8 cellular contexts compared by ENCODE assay signal in genomic region chr20:17969276-17969883, GRCh38. TPM values are rescaled to one million over a fixed set of nuclear protein-coding genes. Genes with fewer than 3 reads are reported as not detected.
A peak's percentile ranks its signal among the peaks of the same experiment; 100 is the strongest.
DNase-seq lines count a peak whose midpoint lies in the region; ATAC-seq, FAIRE-seq and TF ChIP-seq lines count a peak whose summit lies in the region.

No MANE protein-coding gene starts in this region.

- CTCF ChIA-PET in CD4-positive, alpha-beta T cell (lab: Charles Lee): interaction anchor here (1.5 to 3.8 kb wide), 3 partner anchors 13 to 287 kb away, joined by 3 to 13 read pairs (median 12); partner anchors contain the start of gene RRBP1

- peaks cover 53% of the 10 kb centered on the region for H3K36me3 ChIP-seq in SJSA1
- H3K36me3 ChIP-seq in left lung: no peaks in the 10 kb centered on the region

- peak in 8 of 10 experiments; percentile 7 to 21 (median 16) for DNase-seq in CD4-positive, alpha-beta T cell
- DNase-seq in GM19239 (ENCODE audit: insufficient read length, low spot score) (no peak), SJSA1 (ENCODE audit: low read depth in 1 of 2, low spot score in 2 of 2) (peak in 1 of 2 experiments; percentile 45), cerebellar cortex (ENCODE audit: low spot score) (peak; percentile 64), left lung (peak in 1 of 2 donors; percentile 45), NCI-H1048 (lab: John Stamatoyannopoulos, UW) (no peak)
- no peak for DNase-seq in stimulated activated naive CD8-positive, alpha-beta T cell treated with anti-CD3 and anti-CD28 coated beads, Interleukin-15, amount 100 ng/mL, for 72 hours

- H3K27me3 ChIP-seq in CD4-positive, alpha-beta T cell (ENCODE audit: control insufficient read depth, insufficient read depth, low read length): no peaks in the 10 kb centered on the region
- no peaks in the 10 kb centered on the region for H3K27me3 ChIP-seq in SJSA1 (replicated peaks)
- no peaks in the 10 kb centered on the region for H3K27me3 ChIP-seq in left lung

- H3K9me3 ChIP-seq in CD4-positive, alpha-beta T cell (ENCODE audit: control insufficient read depth, low read length): no peaks in the 10 kb centered on the region
- H3K9me3 ChIP-seq in SJSA1 (replicated peaks): no peaks in the 10 kb centered on the region
- H3K9me3 ChIP-seq in left lung: no peaks in the 10 kb centered on the region

- peaks cover 34% of the 10 kb centered on the region for H3K36me3 Mint-ChIP-seq in CD4-positive, alpha-beta T cell (ENCODE audit: low read depth)

- POLR2A ChIA-PET in CD4-positive, alpha-beta T cell (lab: Charles Lee): interaction anchor here (0.6 to 7.0 kb wide), 9 partner anchors 8 to 538 kb away, joined by 3 to 61 read pairs (median 5); partner anchors contain the start of genes DSTN, RRBP1 and SEC23B

- H3K27ac ChIP-seq in CD4-positive, alpha-beta T cell (ENCODE audit: low read depth, low read length): peak overlapping the region; percentile 92
- H3K27ac ChIP-seq in SJSA1 (peak overlapping the region; percentile 97), left lung (peak overlapping the region; percentile 97 to 99)

- TF ChIP-seq CTCF in CD4-positive, alpha-beta T cell (IDR thresholded peaks at IDR 0.05): no peak
- no peak for TF ChIP-seq CTCF in left lung (IDR thresholded peaks at IDR 0.05)

- intact Hi-C loops in CD4-positive, alpha-beta T cell (cut with DNase I, micrococcal nuclease): loop anchor here (2.0 to 10.0 kb wide), 7 partner anchors 287 to 1242 kb away; partner anchors contain the start of genes DZANK1 (in 1 of the 2), POLR3F (in 1 of the 2), RRBP1 (in 1 of the 2) and SEC23B (in 1 of the 2)
- intact Hi-C loops in left lung (cut with DNase I): no loop called here

- peak overlapping the region; percentile 97 for H3K4me3 Mint-ChIP-seq in CD4-positive, alpha-beta T cell
- H3K4me3 Mint-ChIP-seq in stimulated activated naive CD8-positive, alpha-beta T cell treated with anti-CD3 and anti-CD28 coated beads, Interleukin-15, amount 100 ng/mL, for 72 hours: peak overlapping the region; percentile 89 to 93

- ATAC-seq in CD4-positive, alpha-beta T cell (ENCODE audit: poor library complexity): peak; percentile 7
- peak; percentile 11 for ATAC-seq in HG03354 (IDR thresholded peaks at IDR 0.05; ENCODE audit: poor library complexity, severe bottlenecking, unreplicated experiment)
- peak; percentile 28 for ATAC-seq in left lung
- ATAC-seq in stimulated activated naive CD8-positive, alpha-beta T cell treated with anti-CD3 and anti-CD28 coated beads, Interleukin-15, amount 100 ng/mL, for 72 hours: peak; percentile 32

- peak overlapping the region; percentile 75 for H3K4me3 ChIP-seq in SJSA1
- peak overlapping the region; percentile 82 to 96 for H3K4me3 ChIP-seq in left lung

- H3K4me1 ChIP-seq in SJSA1 (replicated peaks) (peaks cover 39% of the 10 kb centered on the region), left lung (peaks cover 37 to 77% of the 10 kb centered on the region in 2 donors)

- no peaks in the 10 kb centered on the region for H3K27me3 Mint-ChIP-seq in CD4-positive, alpha-beta T cell
- no peaks in the 10 kb centered on the region for H3K27me3 Mint-ChIP-seq in stimulated activated naive CD8-positive, alpha-beta T cell treated with anti-CD3 and anti-CD28 coated beads, Interleukin-15, amount 100 ng/mL, for 72 hours

- H3K9me3 Mint-ChIP-seq in CD4-positive, alpha-beta T cell: no peaks in the 10 kb centered on the region
- H3K9me3 Mint-ChIP-seq in stimulated activated naive CD8-positive, alpha-beta T cell treated with anti-CD3 and anti-CD28 coated beads, Interleukin-15, amount 100 ng/mL, for 72 hours: no peaks in the 10 kb centered on the region

- peaks cover 82% of the 10 kb centered on the region for H3K4me1 Mint-ChIP-seq in CD4-positive, alpha-beta T cell (ENCODE audit: low read depth)
- peaks cover 57% of the 10 kb centered on the region for H3K4me1 Mint-ChIP-seq in stimulated activated naive CD8-positive, alpha-beta T cell treated with anti-CD3 and anti-CD28 coated beads, Interleukin-15, amount 100 ng/mL, for 72 hours

- peak overlapping the region; percentile 92 for H3K27ac Mint-ChIP-seq in CD4-positive, alpha-beta T cell
- H3K27ac Mint-ChIP-seq in stimulated activated naive CD8-positive, alpha-beta T cell treated with anti-CD3 and anti-CD28 coated beads, Interleukin-15, amount 100 ng/mL, for 72 hours: peak overlapping the region; percentile 99

- FAIRE-seq in GM19239 (lab: Jason Lieb, UNC): peak; percentile 49

RNA-seq across cellular contexts. Expression of gene MGME1, which starts 0.6 kb away (rescaled TPM):
- total RNA-seq in CD4-positive, alpha-beta T cell: 1 to 10 TPM; 4.5 to 4.6 TPM
- total RNA-seq in SJSA1 (2014; rRNA removed; shearing (Covaris generic)): 14.7 and 20.6 TPM in 2 replicates
- 10 to 100 TPM; 13.3 to 13.4 TPM for total RNA-seq in left lung

RNA-seq across cellular contexts. Expression of gene SNX5, which starts 0.8 kb away (rescaled TPM):
- total RNA-seq in CD4-positive, alpha-beta T cell: 10 to 100 TPM; 58.3 to 60.3 TPM
- total RNA-seq in SJSA1 (2014; rRNA removed; shearing (Covaris generic)): 114 and 129 TPM in 2 replicates
- total RNA-seq in left lung: 10 to 100 TPM; 82.0 to 87.0 TPM

Comparison
In these comparisons a context has a peak if more than half of its experiments do, and no peak if none do; other contexts are left out.
1. DNase-seq: peak in CD4-positive, alpha-beta T cell (8 of 10) and cerebellar cortex (single experiment); none in GM19239 (single experiment), stimulated activated naive CD8-positive, alpha-beta T cell treated with anti-CD3 and anti-CD28 coated beads, Interleukin-15, amount 100 ng/mL, for 72 hours (0 of 2) and NCI-H1048 (single experiment).
2. intact Hi-C loops: an anchor here in CD4-positive, alpha-beta T cell (2.0 to 10.0 kb wide); none called in left lung.
3. Peak in every context shown above with its lines, with median percentiles within 50 percentile points of each other: ATAC-seq and H3K27ac ChIP-seq.